Comparison of ENCODE assay signal across 1 cellular context in the genomic region with DNA sequence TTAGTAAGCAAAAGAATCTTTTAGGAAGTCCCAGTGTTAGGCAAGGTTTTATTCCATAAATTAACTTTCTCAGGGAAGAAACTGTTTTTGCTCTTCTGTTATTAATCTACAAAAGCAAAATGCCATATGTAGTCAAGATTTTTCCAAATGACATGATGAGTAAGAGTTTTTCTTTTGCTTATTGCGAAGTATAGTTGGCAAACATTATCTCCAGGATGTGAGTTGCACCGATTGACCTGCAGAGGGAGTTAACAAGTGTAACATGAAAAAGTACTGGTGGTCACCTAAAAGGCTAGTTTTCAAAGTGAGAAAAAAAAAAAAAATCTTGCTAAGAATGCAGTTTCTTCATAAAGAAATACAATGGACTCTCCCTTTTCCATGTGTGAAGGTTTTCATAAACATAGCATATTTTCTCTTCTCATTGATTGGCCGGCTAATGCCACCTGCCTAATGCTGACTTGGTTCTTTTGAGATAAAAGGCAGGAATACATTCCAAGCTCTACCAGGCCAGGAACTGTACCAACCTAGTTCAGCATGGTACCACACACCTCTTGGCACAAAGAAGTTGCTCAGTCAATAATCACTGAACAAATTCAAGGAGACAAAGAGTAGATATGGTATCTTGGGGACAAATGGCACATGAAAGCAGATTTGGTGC.
TF ChIP-seq lines count a peak whose summit lies in the region.

No MANE protein-coding gene starts in this region.

TF ChIP-seq in K562, 482 proteins besides CTCF, POLR2A, EP300 and RAD21 (continued from another document):
- TF ChIP-seq, protein P1, sequence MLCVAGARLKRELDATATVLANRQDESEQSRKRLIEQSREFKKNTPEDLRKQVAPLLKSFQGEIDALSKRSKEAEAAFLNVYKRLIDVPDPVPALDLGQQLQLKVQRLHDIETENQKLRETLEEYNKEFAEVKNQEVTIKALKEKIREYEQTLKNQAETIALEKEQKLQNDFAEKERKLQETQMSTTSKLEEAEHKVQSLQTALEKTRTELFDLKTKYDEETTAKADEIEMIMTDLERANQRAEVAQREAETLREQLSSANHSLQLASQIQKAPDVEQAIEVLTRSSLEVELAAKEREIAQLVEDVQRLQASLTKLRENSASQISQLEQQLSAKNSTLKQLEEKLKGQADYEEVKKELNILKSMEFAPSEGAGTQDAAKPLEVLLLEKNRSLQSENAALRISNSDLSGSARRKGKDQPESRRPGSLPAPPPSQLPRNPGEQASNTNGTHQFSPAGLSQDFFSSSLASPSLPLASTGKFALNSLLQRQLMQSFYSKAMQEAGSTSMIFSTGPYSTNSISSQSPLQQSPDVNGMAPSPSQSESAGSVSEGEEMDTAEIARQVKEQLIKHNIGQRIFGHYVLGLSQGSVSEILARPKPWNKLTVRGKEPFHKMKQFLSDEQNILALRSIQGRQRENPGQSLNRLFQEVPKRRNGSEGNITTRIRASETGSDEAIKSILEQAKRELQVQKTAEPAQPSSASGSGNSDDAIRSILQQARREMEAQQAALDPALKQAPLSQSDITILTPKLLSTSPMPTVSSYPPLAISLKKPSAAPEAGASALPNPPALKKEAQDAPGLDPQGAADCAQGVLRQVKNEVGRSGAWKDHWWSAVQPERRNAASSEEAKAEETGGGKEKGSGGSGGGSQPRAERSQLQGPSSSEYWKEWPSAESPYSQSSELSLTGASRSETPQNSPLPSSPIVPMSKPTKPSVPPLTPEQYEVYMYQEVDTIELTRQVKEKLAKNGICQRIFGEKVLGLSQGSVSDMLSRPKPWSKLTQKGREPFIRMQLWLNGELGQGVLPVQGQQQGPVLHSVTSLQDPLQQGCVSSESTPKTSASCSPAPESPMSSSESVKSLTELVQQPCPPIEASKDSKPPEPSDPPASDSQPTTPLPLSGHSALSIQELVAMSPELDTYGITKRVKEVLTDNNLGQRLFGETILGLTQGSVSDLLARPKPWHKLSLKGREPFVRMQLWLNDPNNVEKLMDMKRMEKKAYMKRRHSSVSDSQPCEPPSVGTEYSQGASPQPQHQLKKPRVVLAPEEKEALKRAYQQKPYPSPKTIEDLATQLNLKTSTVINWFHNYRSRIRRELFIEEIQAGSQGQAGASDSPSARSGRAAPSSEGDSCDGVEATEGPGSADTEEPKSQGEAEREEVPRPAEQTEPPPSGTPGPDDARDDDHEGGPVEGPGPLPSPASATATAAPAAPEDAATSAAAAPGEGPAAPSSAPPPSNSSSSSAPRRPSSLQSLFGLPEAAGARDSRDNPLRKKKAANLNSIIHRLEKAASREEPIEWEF (CRISPR knock-in tag; IDR thresholded peaks at IDR 0.05), result no peak
- TF ChIP-seq, protein P2, sequence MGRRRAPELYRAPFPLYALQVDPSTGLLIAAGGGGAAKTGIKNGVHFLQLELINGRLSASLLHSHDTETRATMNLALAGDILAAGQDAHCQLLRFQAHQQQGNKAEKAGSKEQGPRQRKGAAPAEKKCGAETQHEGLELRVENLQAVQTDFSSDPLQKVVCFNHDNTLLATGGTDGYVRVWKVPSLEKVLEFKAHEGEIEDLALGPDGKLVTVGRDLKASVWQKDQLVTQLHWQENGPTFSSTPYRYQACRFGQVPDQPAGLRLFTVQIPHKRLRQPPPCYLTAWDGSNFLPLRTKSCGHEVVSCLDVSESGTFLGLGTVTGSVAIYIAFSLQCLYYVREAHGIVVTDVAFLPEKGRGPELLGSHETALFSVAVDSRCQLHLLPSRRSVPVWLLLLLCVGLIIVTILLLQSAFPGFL (CRISPR knock-in tag; IDR thresholded peaks at IDR 0.05), result no peak
- TF ChIP-seq PHB2 (IDR thresholded peaks at IDR 0.05; ENCODE audit: low read depth) (no peak), RBM39 (optimal IDR thresholded peaks at IDR 0.05; ENCODE audit: low read depth, low read length) (no peak), CHD1 (IDR thresholded peaks at IDR 0.05; ENCODE audit: low read length) (no peak), ATF7 (IDR thresholded peaks at IDR 0.05) (no peak), SAP30 (IDR thresholded peaks at IDR 0.05; ENCODE audit: borderline replicate concordance, insufficient read depth, low read depth, low read length, poor library complexity, severe bottlenecking) (no peak), DPF2 (IDR thresholded peaks at IDR 0.05) (no peak), ZC3H8 (IDR thresholded peaks at IDR 0.05) (no peak), HOXB6 (CRISPR knock-in tag; IDR thresholded peaks at IDR 0.05; ENCODE audit: borderline replicate concordance) (no peak), PCBP2 (IDR thresholded peaks at IDR 0.05; ENCODE audit: low read depth, low read length, poor library complexity, severe bottlenecking) (no peak), ZNF217 (CRISPR knock-in tag; IDR thresholded peaks at IDR 0.05) (no peak), CBX2 (IDR thresholded peaks at IDR 0.05; ENCODE audit: insufficient read depth, low read length, poor library complexity, severe bottlenecking) (no peak), ZNF316 (IDR thresholded peaks at IDR 0.05) (peak; percentile 70), GATAD2A (IDR thresholded peaks at IDR 0.05) (no peak), ZNF408 (CRISPR knock-in tag; IDR thresholded peaks at IDR 0.05; ENCODE audit: low read depth) (no peak), ZNF780A (CRISPR knock-in tag; IDR thresholded peaks at IDR 0.05) (no peak), TBL1XR1 (IDR thresholded peaks at IDR 0.05; ENCODE audit: low read length in 2 of 2) (no peak), ZNF384 (IDR thresholded peaks at IDR 0.05; ENCODE audit: low read depth, low read length) (peak; percentile 48; the same call in 1 of the 2 replicates), ETV1 (tag; conservative IDR thresholded peaks at IDR 0.05; ENCODE audit: low read depth) (peak; percentile 45; the same call in 1 of the 2 replicates), CEBPG (CRISPR knock-in tag; IDR thresholded peaks at IDR 0.05) (no peak), CEBPG (tag; conservative IDR thresholded peaks at IDR 0.05 in 1 of 2, IDR thresholded peaks at IDR 0.05 in 1 of 2) (peak; percentile 14 to 44; a peak in 1 of 4 replicates), ESRRA (IDR thresholded peaks at IDR 0.05; ENCODE audit: borderline replicate concordance, low read depth) (no peak), ZEB2 (IDR thresholded peaks at IDR 0.05) (no peak), LCOR (CRISPR knock-in tag; IDR thresholded peaks at IDR 0.05) (no peak), ZNF644 (tag; IDR thresholded peaks at IDR 0.05; ENCODE audit: low read depth) (no peak), RHOXF2B (CRISPR knock-in tag; conservative IDR thresholded peaks at IDR 0.05) (no peak), PTTG1 (tag; IDR thresholded peaks at IDR 0.05; ENCODE audit: low read depth) (no peak), MCM3 (IDR thresholded peaks at IDR 0.05) (no peak), ZNF707 (CRISPR knock-in tag; conservative IDR thresholded peaks at IDR 0.05) (no peak), HNRNPL (IDR thresholded peaks at IDR 0.05; ENCODE audit: low read depth, low read length) (no peak), TRIM28 (IDR thresholded peaks at IDR 0.05) (no peak), KAT8 (IDR thresholded peaks at IDR 0.05; ENCODE audit: low read depth) (no peak), KAT2B (IDR thresholded peaks at IDR 0.05; ENCODE audit: low read depth, low read length) (no peak), MAFG (tag; conservative IDR thresholded peaks at IDR 0.05) (peak; percentile 51), NR3C1 (CRISPR knock-in tag; IDR thresholded peaks at IDR 0.05) (no peak), SMC3 (conservative IDR thresholded peaks at IDR 0.05; ENCODE audit: insufficient read depth, low read depth, low read length) (0 out of 2 replicates have a peak, but pooled peaks have one; percentile 22), HDAC6 (IDR thresholded peaks at IDR 0.05; ENCODE audit: low read depth, low read length) (no peak)
- TF ChIP-seq, protein P3, sequence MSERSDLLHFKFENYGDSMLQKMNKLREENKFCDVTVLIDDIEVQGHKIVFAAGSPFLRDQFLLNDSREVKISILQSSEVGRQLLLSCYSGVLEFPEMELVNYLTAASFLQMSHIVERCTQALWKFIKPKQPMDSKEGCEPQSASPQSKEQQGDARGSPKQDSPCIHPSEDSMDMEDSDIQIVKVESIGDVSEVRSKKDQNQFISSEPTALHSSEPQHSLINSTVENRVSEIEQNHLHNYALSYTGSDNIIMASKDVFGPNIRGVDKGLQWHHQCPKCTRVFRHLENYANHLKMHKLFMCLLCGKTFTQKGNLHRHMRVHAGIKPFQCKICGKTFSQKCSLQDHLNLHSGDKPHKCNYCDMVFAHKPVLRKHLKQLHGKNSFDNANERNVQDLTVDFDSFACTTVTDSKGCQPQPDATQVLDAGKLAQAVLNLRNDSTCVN (CRISPR knock-in tag; IDR thresholded peaks at IDR 0.05), result no peak
- TF ChIP-seq, protein P4, sequence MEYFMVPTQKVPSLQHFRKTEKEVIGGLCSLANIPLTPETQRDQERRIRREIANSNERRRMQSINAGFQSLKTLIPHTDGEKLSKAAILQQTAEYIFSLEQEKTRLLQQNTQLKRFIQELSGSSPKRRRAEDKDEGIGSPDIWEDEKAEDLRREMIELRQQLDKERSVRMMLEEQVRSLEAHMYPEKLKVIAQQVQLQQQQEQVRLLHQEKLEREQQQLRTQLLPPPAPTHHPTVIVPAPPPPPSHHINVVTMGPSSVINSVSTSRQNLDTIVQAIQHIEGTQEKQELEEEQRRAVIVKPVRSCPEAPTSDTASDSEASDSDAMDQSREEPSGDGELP (CRISPR knock-in tag; IDR thresholded peaks at IDR 0.05; ENCODE audit: borderline replicate concordance), result no peak
- TF ChIP-seq, protein P5, sequence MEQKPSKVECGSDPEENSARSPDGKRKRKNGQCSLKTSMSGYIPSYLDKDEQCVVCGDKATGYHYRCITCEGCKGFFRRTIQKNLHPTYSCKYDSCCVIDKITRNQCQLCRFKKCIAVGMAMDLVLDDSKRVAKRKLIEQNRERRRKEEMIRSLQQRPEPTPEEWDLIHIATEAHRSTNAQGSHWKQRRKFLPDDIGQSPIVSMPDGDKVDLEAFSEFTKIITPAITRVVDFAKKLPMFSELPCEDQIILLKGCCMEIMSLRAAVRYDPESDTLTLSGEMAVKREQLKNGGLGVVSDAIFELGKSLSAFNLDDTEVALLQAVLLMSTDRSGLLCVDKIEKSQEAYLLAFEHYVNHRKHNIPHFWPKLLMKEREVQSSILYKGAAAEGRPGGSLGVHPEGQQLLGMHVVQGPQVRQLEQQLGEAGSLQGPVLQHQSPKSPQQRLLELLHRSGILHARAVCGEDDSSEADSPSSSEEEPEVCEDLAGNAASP (IDR thresholded peaks at IDR 0.05), result no peak
- TF ChIP-seq, protein P6, sequence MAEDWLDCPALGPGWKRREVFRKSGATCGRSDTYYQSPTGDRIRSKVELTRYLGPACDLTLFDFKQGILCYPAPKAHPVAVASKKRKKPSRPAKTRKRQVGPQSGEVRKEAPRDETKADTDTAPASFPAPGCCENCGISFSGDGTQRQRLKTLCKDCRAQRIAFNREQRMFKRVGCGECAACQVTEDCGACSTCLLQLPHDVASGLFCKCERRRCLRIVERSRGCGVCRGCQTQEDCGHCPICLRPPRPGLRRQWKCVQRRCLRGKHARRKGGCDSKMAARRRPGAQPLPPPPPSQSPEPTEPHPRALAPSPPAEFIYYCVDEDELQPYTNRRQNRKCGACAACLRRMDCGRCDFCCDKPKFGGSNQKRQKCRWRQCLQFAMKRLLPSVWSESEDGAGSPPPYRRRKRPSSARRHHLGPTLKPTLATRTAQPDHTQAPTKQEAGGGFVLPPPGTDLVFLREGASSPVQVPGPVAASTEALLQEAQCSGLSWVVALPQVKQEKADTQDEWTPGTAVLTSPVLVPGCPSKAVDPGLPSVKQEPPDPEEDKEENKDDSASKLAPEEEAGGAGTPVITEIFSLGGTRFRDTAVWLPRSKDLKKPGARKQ (CRISPR knock-in tag; IDR thresholded peaks at IDR 0.05), result no peak
- TF ChIP-seq, protein P7, sequence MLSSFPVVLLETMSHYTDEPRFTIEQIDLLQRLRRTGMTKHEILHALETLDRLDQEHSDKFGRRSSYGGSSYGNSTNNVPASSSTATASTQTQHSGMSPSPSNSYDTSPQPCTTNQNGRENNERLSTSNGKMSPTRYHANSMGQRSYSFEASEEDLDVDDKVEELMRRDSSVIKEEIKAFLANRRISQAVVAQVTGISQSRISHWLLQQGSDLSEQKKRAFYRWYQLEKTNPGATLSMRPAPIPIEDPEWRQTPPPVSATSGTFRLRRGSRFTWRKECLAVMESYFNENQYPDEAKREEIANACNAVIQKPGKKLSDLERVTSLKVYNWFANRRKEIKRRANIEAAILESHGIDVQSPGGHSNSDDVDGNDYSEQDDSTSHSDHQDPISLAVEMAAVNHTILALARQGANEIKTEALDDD (IDR thresholded peaks at IDR 0.05), result 0 out of 2 replicates have a peak, but pooled peaks have one; percentile 22
- TF ChIP-seq, protein P8, sequence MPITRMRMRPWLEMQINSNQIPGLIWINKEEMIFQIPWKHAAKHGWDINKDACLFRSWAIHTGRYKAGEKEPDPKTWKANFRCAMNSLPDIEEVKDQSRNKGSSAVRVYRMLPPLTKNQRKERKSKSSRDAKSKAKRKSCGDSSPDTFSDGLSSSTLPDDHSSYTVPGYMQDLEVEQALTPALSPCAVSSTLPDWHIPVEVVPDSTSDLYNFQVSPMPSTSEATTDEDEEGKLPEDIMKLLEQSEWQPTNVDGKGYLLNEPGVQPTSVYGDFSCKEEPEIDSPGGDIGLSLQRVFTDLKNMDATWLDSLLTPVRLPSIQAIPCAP (CRISPR knock-in tag; IDR thresholded peaks at IDR 0.05; ENCODE audit: borderline replicate concordance), result no peak
- TF ChIP-seq, protein P9, sequence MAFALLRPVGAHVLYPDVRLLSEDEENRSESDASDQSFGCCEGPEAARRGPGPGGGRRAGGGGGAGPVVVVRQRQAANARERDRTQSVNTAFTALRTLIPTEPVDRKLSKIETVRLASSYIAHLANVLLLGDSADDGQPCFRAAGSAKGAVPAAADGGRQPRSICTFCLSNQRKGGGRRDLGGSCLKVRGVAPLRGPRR (CRISPR knock-in tag; IDR thresholded peaks at IDR 0.05), result no peak
- TF ChIP-seq, protein P10, sequence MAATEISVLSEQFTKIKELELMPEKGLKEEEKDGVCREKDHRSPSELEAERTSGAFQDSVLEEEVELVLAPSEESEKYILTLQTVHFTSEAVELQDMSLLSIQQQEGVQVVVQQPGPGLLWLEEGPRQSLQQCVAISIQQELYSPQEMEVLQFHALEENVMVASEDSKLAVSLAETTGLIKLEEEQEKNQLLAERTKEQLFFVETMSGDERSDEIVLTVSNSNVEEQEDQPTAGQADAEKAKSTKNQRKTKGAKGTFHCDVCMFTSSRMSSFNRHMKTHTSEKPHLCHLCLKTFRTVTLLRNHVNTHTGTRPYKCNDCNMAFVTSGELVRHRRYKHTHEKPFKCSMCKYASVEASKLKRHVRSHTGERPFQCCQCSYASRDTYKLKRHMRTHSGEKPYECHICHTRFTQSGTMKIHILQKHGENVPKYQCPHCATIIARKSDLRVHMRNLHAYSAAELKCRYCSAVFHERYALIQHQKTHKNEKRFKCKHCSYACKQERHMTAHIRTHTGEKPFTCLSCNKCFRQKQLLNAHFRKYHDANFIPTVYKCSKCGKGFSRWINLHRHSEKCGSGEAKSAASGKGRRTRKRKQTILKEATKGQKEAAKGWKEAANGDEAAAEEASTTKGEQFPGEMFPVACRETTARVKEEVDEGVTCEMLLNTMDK (IDR thresholded peaks at IDR 0.05; ENCODE audit: borderline replicate concordance, insufficient read depth, low read depth, low read length, poor library complexity, severe bottlenecking), result no peak
- TF ChIP-seq, protein P11, sequence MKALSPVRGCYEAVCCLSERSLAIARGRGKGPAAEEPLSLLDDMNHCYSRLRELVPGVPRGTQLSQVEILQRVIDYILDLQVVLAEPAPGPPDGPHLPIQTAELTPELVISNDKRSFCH (CRISPR knock-in tag; IDR thresholded peaks at IDR 0.05), result no peak
- TF ChIP-seq, protein P11 (tag; IDR thresholded peaks at IDR 0.05), result no peak
